23 cellular contexts compared by ENCODE assay signal in the genomic region with DNA sequence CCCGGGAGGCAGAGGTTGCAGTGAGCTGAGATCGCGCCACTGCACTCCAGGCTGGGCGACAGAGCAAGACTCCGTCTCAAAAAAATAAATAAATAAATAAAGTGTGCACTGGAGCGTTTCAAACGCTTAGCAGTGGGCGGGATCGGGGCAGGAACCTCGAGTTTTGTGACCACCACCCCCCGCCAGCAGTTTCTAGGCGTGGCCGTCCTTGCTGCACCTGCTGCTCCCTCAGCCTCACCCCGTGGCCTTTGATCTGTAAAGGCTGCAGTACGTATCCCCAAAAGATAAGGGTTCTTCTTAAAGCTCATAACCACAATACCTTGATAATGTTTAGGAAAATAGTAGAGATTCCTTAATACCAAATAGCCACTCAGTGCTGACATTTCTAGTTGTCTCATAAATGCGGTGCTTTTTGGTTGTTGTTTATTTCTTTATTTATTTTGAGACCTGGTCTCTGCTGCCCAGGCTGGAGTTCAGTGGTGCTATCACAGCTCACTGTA. TPM values are rescaled to one million over a fixed set of nuclear protein-coding genes. Genes with fewer than 3 reads are reported as not detected.
DNase-seq lines count a peak whose midpoint lies in the region; ATAC-seq and TF ChIP-seq lines count a peak whose summit lies in the region.
"Had no signal": no experiment of that assay in that cellular context is flagged by ENCODE, and none has a peak within 500 bp of the region (broad histone marks: within the 10 kb centered on the region; RNA-seq: fewer than 3 reads in every experiment).

No MANE protein-coding gene starts in this region.

- H3K4me3 ChIP-seq in mucosa of descending colon (no peak overlapping the region), transverse colon (no peak overlapping the region), stomach (no peak overlapping the region)
- H3K4me3 ChIP-seq: A549, GM12878 had no signal

- TF ChIP-seq POLR2A in transverse colon (IDR thresholded peaks at IDR 0.05) (no peak), stomach (IDR thresholded peaks at IDR 0.05) (no peak)

- TF ChIP-seq EP300 in transverse colon (IDR thresholded peaks at IDR 0.05; ENCODE audit: low read depth) (no peak), stomach (IDR thresholded peaks at IDR 0.05) (no peak)

- DNase-seq in NCI-H510A treated with DMSO at 0.1 percent for 48 hours (lab: John Stamatoyannopoulos, UW): peak; percentile 2
- no peak for DNase-seq in NCI-H510A (lab: John Stamatoyannopoulos, UW)
- peak; percentile 22 for DNase-seq in SW480 (ENCODE audit: low spot score)
- peak; percentile 75 to 79 (median 77) for DNase-seq in mucosa of descending colon
- DNase-seq in transverse colon: peak; percentile 70
- no peak for DNase-seq in stomach
- DNase-seq: AML-193; CD4-positive, alpha-beta memory T cell; DMS 273 treated with DMSO at 0.1 percent for 48 hours; DMS53; DND-41; EL; GOT3; H7 had no signal

- H3K27ac ChIP-seq in transverse colon (peak overlapping the region in 1 of 4 donors; percentile 55), stomach (no peak overlapping the region)
- H3K27ac ChIP-seq: 22Rv1, A549, HL-60 had no signal

- H3K27me3 ChIP-seq in transverse colon (no peaks in the 10 kb centered on the region), stomach (no peaks in the 10 kb centered on the region)

- intact Hi-C loops in mucosa of descending colon (cut with DNase I, micrococcal nuclease): no loop called here
- intact Hi-C loops in transverse colon (cut with DNase I; ENCODE audit: low total_unique reads): no loop called here
- intact Hi-C loops in stomach (cut with DNase I; ENCODE audit: low total_unique reads): no loop called here

- 47 to 50% methylated on average over 1 to 16 of the region's 16 CpGs for WGBS in transverse colon (ENCODE audit: low coverage in 1 of 2), 2 donors
- WGBS in stomach, 5 donors: 59 to 84% (median 79%) methylated on average over 16 of the region's 16 CpGs

- in situ Hi-C loops in transverse colon (cut with MboI; ENCODE audit: low pct_ligation_motif_present in 1 of 4, low pct_unique_long_range_greater_than_20kb in 1 of 4, low sequenced_read_pairs in 3 of 4): no loop called here

- peaks cover 3% of the 10 kb centered on the region for H3K4me1 ChIP-seq in mucosa of descending colon (ENCODE audit: low read depth)
- peaks cover 0 to 14% (median 0%) of the 10 kb centered on the region in 4 donors for H3K4me1 ChIP-seq in transverse colon
- H3K4me1 ChIP-seq in stomach: no peaks in the 10 kb centered on the region
- H3K4me1 ChIP-seq: A549 had no signal

- H3K9me3 ChIP-seq in mucosa of descending colon (no peaks in the 10 kb centered on the region), transverse colon (no peaks in the 10 kb centered on the region), stomach (no peaks in the 10 kb centered on the region)
- H3K9me3 ChIP-seq: A549 had no signal

- peak; percentile 84 for ATAC-seq in mucosa of descending colon
- no peak for ATAC-seq in HG02623 (IDR thresholded peaks at IDR 0.05; ENCODE audit: unreplicated experiment)
- ATAC-seq in HG02852 (IDR thresholded peaks at IDR 0.05; ENCODE audit: unreplicated experiment): no peak
- ATAC-seq: A549, GM12878, HCT116 had no signal

- TF ChIP-seq CTCF in mucosa of descending colon (IDR thresholded peaks at IDR 0.05) (no peak), transverse colon (IDR thresholded peaks at IDR 0.05) (no peak), stomach (IDR thresholded peaks at IDR 0.05) (no peak)

- H3K36me3 ChIP-seq in mucosa of descending colon (ENCODE audit: low read depth) (no peaks in the 10 kb centered on the region), transverse colon (peaks cover 0 to 35% (median 12%) of the 10 kb centered on the region in 4 donors), stomach (peaks cover 43 to 93% (median 84%) of the 10 kb centered on the region in 4 donors)

RNA-seq across cellular contexts. Expression of a gene that starts 33.2 kb away (rescaled TPM):
- total RNA-seq in mucosa of descending colon (10 to 100 TPM; 45.5 to 66.9 (median 56.7) TPM), transverse colon (100 to 1,000 TPM in 2 of 4 donors, 10 to 100 TPM in 2; 56.5 to 256 (median 97.2) TPM), stomach (100 to 1,000 TPM in 2 of 5 donors, 10 to 100 TPM in 3; 45.2 to 140 (median 82.6) TPM)
- polyA plus RNA-seq in stomach: 10 to 100 TPM; 24.7 to 48.9 (median 24.9) TPM

RNA-seq across cellular contexts. Expression of a gene that starts 49.9 kb away (rescaled TPM):
- total RNA-seq in mucosa of descending colon: 10 to 100 TPM in 2 of 3 donors, 1 to 10 TPM in 1; 9.9 to 14.1 (median 11.5) TPM
- total RNA-seq in transverse colon: 10 to 100 TPM in 2 of 4 donors, 1 to 10 TPM in 2; 1.2 to 17.6 (median 9.2) TPM
- 10 to 100 TPM in 2 of 5 donors, 1 to 10 TPM in 3; 2.7 to 18.8 (median 9.4) TPM for total RNA-seq in stomach
- polyA plus RNA-seq in stomach: 10 to 100 TPM in 2 of 3 donors, 1 to 10 TPM in 1; 8.2 to 15.2 (median 11.4) TPM
- total RNA-seq: G401, HT1080 had no signal
- polyA plus RNA-seq: CD4-positive, alpha-beta memory T cell had no signal

Comparison
In these comparisons a context has a peak if more than half of its experiments do, and no peak if none do; other contexts are left out.
1. DNase-seq: peak in NCI-H510A treated with DMSO at 0.1 percent for 48 hours (single experiment), SW480 (single experiment), mucosa of descending colon (3 of 3) and transverse colon (single experiment); none in NCI-H510A (single experiment) and stomach (single experiment).